Comparison of ENCODE assay signal across 9 cellular contexts in genomic region chr6:149079911-149080501, GRCh38.
DNase-seq lines count a peak whose midpoint lies in the region; ATAC-seq and TF ChIP-seq lines count a peak whose summit lies in the region.
"Had no signal": no experiment of that assay in that cellular context is flagged by ENCODE, and none has a peak within 500 bp of the region (broad histone marks: within the 10 kb centered on the region; RNA-seq: fewer than 3 reads in every experiment).

No MANE protein-coding gene starts in this region.

- H3K4me3 ChIP-seq in RWPE2 (ENCODE audit: severe bottlenecking): no peak overlapping the region
- no peak overlapping the region for H3K4me3 ChIP-seq in rectal smooth muscle tissue (ENCODE audit: low read length)
- H3K4me3 ChIP-seq: K562 had no signal

- peak overlapping the region; percentile 68 for H3K27ac ChIP-seq in RWPE2 (ENCODE audit: poor library complexity, severe bottlenecking)
- H3K27ac ChIP-seq in rectal smooth muscle tissue (ENCODE audit: low read depth, low read length): peak overlapping the region; percentile 81

- H3K9me3 ChIP-seq in RWPE2 (ENCODE audit: severe bottlenecking): no peaks in the 10 kb centered on the region

- ATAC-seq in RWPE2 (ENCODE audit: low read depth) (peak; percentile 84), GM19324 (IDR thresholded peaks at IDR 0.05; ENCODE audit: low FRiP score, unreplicated experiment) (no peak), GM19455 (IDR thresholded peaks at IDR 0.05; ENCODE audit: unreplicated experiment) (no peak), HG03025 (IDR thresholded peaks at IDR 0.05; ENCODE audit: low FRiP score, unreplicated experiment) (no peak)
- ATAC-seq: K562 had no signal

- DNase-seq in EL (peak; percentile 65), RWPE2 (ENCODE audit: low spot score) (peak; percentile 66), fibroblast of the conjunctiva (ENCODE audit: low read depth) (peak; percentile 47), NCI-H2081 treated with DMSO at 0.1 percent for 48 hours (lab: John Stamatoyannopoulos, UW) (no peak)

- TF ChIP-seq CTCF in RWPE2 (IDR thresholded peaks at IDR 0.05; ENCODE audit: poor library complexity, severe bottlenecking): no peak

- H3K27me3 ChIP-seq in RWPE2 (ENCODE audit: insufficient read depth, poor library complexity, severe bottlenecking) (no peaks in the 10 kb centered on the region), rectal smooth muscle tissue (ENCODE audit: control insufficient read depth, insufficient read depth, low read length) (no peaks in the 10 kb centered on the region)

- H3K36me3 ChIP-seq in RWPE2 (ENCODE audit: low read depth): no peaks in the 10 kb centered on the region
- H3K36me3 ChIP-seq in rectal smooth muscle tissue (ENCODE audit: control insufficient read depth, insufficient read depth, low read length): no peaks in the 10 kb centered on the region

- H3K4me1 ChIP-seq in RWPE2 (ENCODE audit: insufficient read depth, poor library complexity, severe bottlenecking): peaks cover 27% of the 10 kb centered on the region
- H3K4me1 ChIP-seq in rectal smooth muscle tissue (ENCODE audit: control insufficient read depth, insufficient read depth, low read length): peaks cover 24% of the 10 kb centered on the region

- no peak overlapping the region for H3K9ac ChIP-seq in rectal smooth muscle tissue (ENCODE audit: low read length)
